In genomic region chr17:14428640-14429029, GRCh38 we compare ENCODE assay signal across 10 cellular contexts.
DNase-seq lines count a peak whose midpoint lies in the region; ATAC-seq and TF ChIP-seq lines count a peak whose summit lies in the region.
"Had no signal": no experiment of that assay in that cellular context is flagged by ENCODE, and none has a peak within 500 bp of the region (broad histone marks: within the 10 kb centered on the region; RNA-seq: fewer than 3 reads in every experiment).

No MANE protein-coding gene starts in this region.

- peak; percentile 75 for ATAC-seq in stimulated activated naive CD8-positive, alpha-beta T cell treated with anti-CD3 and anti-CD28 coated beads, Interleukin-15, Interleukin-2, amounts not matched to agents 100 U/mL and 50 U/mL, for 24 hours
- ATAC-seq in omental fat pad (ENCODE audit: low FRiP score) (no peak), HG02610 (IDR thresholded peaks at IDR 0.05; ENCODE audit: unreplicated experiment) (no peak)

- H3K4me3 ChIP-seq in Jurkat, Clone E6-1 (ENCODE audit: low read length): peak overlapping the region; percentile 44
- H3K4me3 ChIP-seq: breast epithelium, SJSA1 had no signal

- DNase-seq in activated T-cell treated with anti-CD3 and anti-CD28 coated beads for 24 hours (ENCODE audit: low read depth) (peak; percentile 12), omental fat pad (ENCODE audit: low spot score) (no peak), mesenteric fat pad (ENCODE audit: low spot score) (no peak)
- no peak for DNase-seq in activated T-cell treated with anti-CD3 and anti-CD28 coated beads, Interleukin-2, amount 50 U/mL, for 1 hour
- peak; percentile 61 for DNase-seq in Jurkat, Clone E6-1 (ENCODE audit: low read depth, low spot score)
- peak; percentile 13 for DNase-seq in activated effector memory CD4-positive, alpha-beta T cell treated with Interleukin-2 at 50 U/mL for 16 hours
- DNase-seq in stimulated activated naive CD8-positive, alpha-beta T cell treated with anti-CD3 and anti-CD28 coated beads, Interleukin-15, Interleukin-2, amounts not matched to agents 100 U/mL and 50 U/mL, for 24 hours: peak; percentile 44

- TF ChIP-seq CTCF in omental fat pad (IDR thresholded peaks at IDR 0.05): no peak

Comparison
In these comparisons a context has a peak if more than half of its experiments do, and no peak if none do; other contexts are left out.
1. DNase-seq: peak in activated T-cell treated with anti-CD3 and anti-CD28 coated beads for 24 hours (single experiment), Jurkat, Clone E6-1 (single experiment), activated effector memory CD4-positive, alpha-beta T cell treated with Interleukin-2 at 50 U/mL for 16 hours (single experiment) and stimulated activated naive CD8-positive, alpha-beta T cell treated with anti-CD3 and anti-CD28 coated beads, Interleukin-15, Interleukin-2, amounts not matched to agents 100 U/mL and 50 U/mL, for 24 hours (single experiment); none in activated T-cell treated with anti-CD3 and anti-CD28 coated beads, Interleukin-2, amount 50 U/mL, for 1 hour (single experiment), omental fat pad (single experiment) and mesenteric fat pad (single experiment).